Comparison of ENCODE assay signal across 9 cellular contexts in genomic region chr16:81431554-81432353, GRCh38. TPM values are rescaled to one million over a fixed set of nuclear protein-coding genes. Genes with fewer than 3 reads are reported as not detected.
A peak's percentile ranks its signal among the peaks of the same experiment; 100 is the strongest.
DNase-seq lines count a peak whose midpoint lies in the region; ATAC-seq and TF ChIP-seq lines count a peak whose summit lies in the region.
"Had no signal": no experiment of that assay in that cellular context is flagged by ENCODE, and none has a peak within 500 bp of the region (broad histone marks: within the 10 kb centered on the region; RNA-seq: fewer than 3 reads in every experiment).

No MANE protein-coding gene starts in this region.

- H3K4me3 Mint-ChIP-seq in chondrocyte (ENCODE audit: unreplicated experiment) (no peak overlapping the region), T-cell (no peak overlapping the region)
- H3K4me3 Mint-ChIP-seq: memory B cell had no signal

- CTCF ChIA-PET in T-cell (lab: Charles Lee), result interaction anchor here in 1 of 2 donors (0.6 kb wide), 1 partner anchor 1185 kb away, joined by 9 read pairs; no protein-coding TSS in a partner anchor

- H2AFZ ChIP-seq in osteoblast (ENCODE audit: low read length), result peak overlapping the region; percentile 61

- H3K4me2 ChIP-seq in osteoblast (ENCODE audit: insufficient read depth, low read length), result peak overlapping the region; percentile 11

- peak; percentile 21 for DNase-seq in GM04503 (ENCODE audit: low read depth)
- peak; percentile 63 for DNase-seq in NCI-H146 treated with DMSO at 0.1 percent for 48 hours (lab: John Stamatoyannopoulos, UW; ENCODE audit: unreplicated experiment)
- no peak for DNase-seq in chondrocyte (ENCODE audit: low spot score)
- DNase-seq in osteoblast (ENCODE audit: insufficient read length, low spot score, missing footprints), result peak; percentile 92
- DNase-seq in dermis blood vessel endothelial cell, result no peak
- no peak for DNase-seq in T-cell
- DNase-seq in anterior cingulate cortex (lab: John Stamatoyannopoulos, UW), result no peak

- TF ChIP-seq CTCF in chondrocyte (IDR thresholded peaks at IDR 0.05) (peak; percentile 15), osteoblast (IDR thresholded peaks at IDR 0.05; ENCODE audit: extremely low read depth, low read depth, low read length) (no peak)

- no peaks in the 10 kb centered on the region for H3K9me3 ChIP-seq in osteoblast (ENCODE audit: low read depth, low read length)

- peaks cover 5% of the 10 kb centered on the region for H3K9me3 Mint-ChIP-seq in chondrocyte (ENCODE audit: low read depth)
- H3K9me3 Mint-ChIP-seq in T-cell, result no peaks in the 10 kb centered on the region
- H3K9me3 Mint-ChIP-seq: memory B cell had no signal

- no peaks in the 10 kb centered on the region for H3K36me3 Mint-ChIP-seq in chondrocyte (ENCODE audit: low read depth)
- no peaks in the 10 kb centered on the region for H3K36me3 Mint-ChIP-seq in T-cell
- H3K36me3 Mint-ChIP-seq: memory B cell had no signal

- peaks cover 24% of the 10 kb centered on the region for H3K4me1 Mint-ChIP-seq in chondrocyte (ENCODE audit: low read depth)
- peaks cover 0 to 2% (median 0%) of the 10 kb centered on the region in 3 donors for H3K4me1 Mint-ChIP-seq in T-cell

- H3K4me3 ChIP-seq in osteoblast (ENCODE audit: insufficient read depth, low read length), result no peak overlapping the region

- H3K27me3 Mint-ChIP-seq in chondrocyte (ENCODE audit: low read depth), result no peaks in the 10 kb centered on the region
- peaks cover 4% of the 10 kb centered on the region in 2 donors for H3K27me3 Mint-ChIP-seq in T-cell
- H3K27me3 Mint-ChIP-seq: memory B cell had no signal

- peak overlapping the region; percentile 78 for H3K27ac Mint-ChIP-seq in chondrocyte (ENCODE audit: unreplicated experiment)
- no peak overlapping the region for H3K27ac Mint-ChIP-seq in T-cell
- H3K27ac Mint-ChIP-seq: memory B cell had no signal

- H3K36me3 ChIP-seq in osteoblast (ENCODE audit: insufficient read depth, low read length), result no peaks in the 10 kb centered on the region

- no peak for ATAC-seq in GM18520 (IDR thresholded peaks at IDR 0.05; ENCODE audit: unreplicated experiment)
- ATAC-seq in T-cell (replicated peaks in 1 of 4), result no peak

- H3K79me2 ChIP-seq in osteoblast (ENCODE audit: insufficient read depth, low read length), result no peaks in the 10 kb centered on the region

- no peaks in the 10 kb centered on the region for H3K27me3 ChIP-seq in osteoblast (ENCODE audit: insufficient read depth, low read length)

- H4K20me1 ChIP-seq in osteoblast (ENCODE audit: insufficient read depth, low read length), result no peaks in the 10 kb centered on the region

- H3K27ac ChIP-seq in osteoblast (ENCODE audit: low read depth, low read length), result peak overlapping the region; percentile 63

- POLR2A ChIA-PET in T-cell (lab: Charles Lee), result no interaction called here

- H3K4me1 ChIP-seq in osteoblast (ENCODE audit: insufficient read depth, low read length), result peaks cover 18% of the 10 kb centered on the region

RNA-seq across cellular contexts. Expression of gene CMIP, which starts 12.9 kb away (rescaled TPM):
- total RNA-seq in chondrocyte, result 61.4 to 69.6 TPM (median 62.9 TPM) in 3 replicates
- 6.2 and 8.3 TPM in 2 replicates for total RNA-seq in osteoblast
- total RNA-seq in dermis blood vessel endothelial cell, result 39.0 and 64.7 TPM in 2 replicates
- 10 to 100 TPM; 39.8 to 55.9 (median 42.6) TPM for total RNA-seq in T-cell

Comparison
In these comparisons a context has a peak if more than half of its experiments do, and no peak if none do; other contexts are left out.
1. DNase-seq: peak in GM04503 (single experiment), NCI-H146 treated with DMSO at 0.1 percent for 48 hours (single experiment) and osteoblast (single experiment); none in chondrocyte (single experiment), dermis blood vessel endothelial cell (single experiment), T-cell (0 of 34) and anterior cingulate cortex (0 of 58).